Comparison of ENCODE assay signal across 8 cellular contexts in genomic region chr1:155976062-155976912, GRCh38. TPM values are rescaled to one million over a fixed set of nuclear protein-coding genes. Genes with fewer than 3 reads are reported as not detected.
DNase-seq lines count a peak whose midpoint lies in the region; ATAC-seq and TF ChIP-seq lines count a peak whose summit lies in the region.

No MANE protein-coding gene starts in this region.

- in situ Hi-C loops in Panc1 (cut with HindIII; ENCODE audit: low pct_unique_long_range_greater_than_20kb, low sequenced_read_pairs): no loop called here

- peaks cover 91% of the 10 kb centered on the region for H3K36me3 Mint-ChIP-seq in activated T-helper 17 cell treated with anti-CD3 and anti-CD28 coated beads, Interleukin-2, amount 50 U/mL, for 72 hours (ENCODE audit: low read depth)

- POLR2A ChIA-PET in AG04450 (lab: Yijun Ruan, JAX) (interaction anchor here (0.6 to 3.5 kb wide), 10 partner anchors 8 to 77 kb away, joined by 3 to 46 read pairs (median 6); partner anchors contain the start of genes KHDC4 and UBQLN4), Panc1 (lab: Charles Lee) (interaction anchor here (0.6 to 0.7 kb wide), 3 partner anchors 20 to 243 kb away, joined by 5 to 13 read pairs (median 11); no protein-coding TSS in a partner anchor)

- H3K36me3 ChIP-seq in Panc1 (ENCODE audit: control insufficient read depth, insufficient read depth, low read length): peaks cover 2% of the 10 kb centered on the region; the same call in 1 of the 2 replicates
- no peaks in the 10 kb centered on the region for H3K36me3 ChIP-seq in vagina

- DNase-seq in AG04450 (ENCODE audit: low read depth, low spot score) (peak; percentile 54), HL-60 (ENCODE audit: low read depth in 1 of 2, low spot score in 1 of 2) (peak; percentile 62 to 93), Panc1 (ENCODE audit: low read depth, low spot score) (no peak), foreskin keratinocyte (peak in 1 of 2 donors; percentile 35), posterior vena cava (ENCODE audit: low spot score) (peak; percentile 88), vagina (ENCODE audit: extremely low spot score in 2 of 2) (no peak)

- H3K4me1 ChIP-seq in Panc1 (ENCODE audit: control insufficient read depth, insufficient read depth, low read length) (peaks cover 64% of the 10 kb centered on the region), foreskin keratinocyte (peaks cover 14% of the 10 kb centered on the region), vagina (peaks cover 89% of the 10 kb centered on the region)

- CTCF ChIA-PET in AG04450 (lab: Charles Lee) (interaction anchor here (0.7 to 1.9 kb wide), 4 partner anchors 9 to 803 kb away, joined by 3 to 6 read pairs (median 4); partner anchors contain the start of gene KRTCAP2), Panc1 (lab: Charles Lee) (interaction anchor here (0.5 to 1.5 kb wide), 6 partner anchors 13 to 97 kb away, joined by 3 to 10 read pairs (median 6); no protein-coding TSS in a partner anchor)

- peak in 1 of 2 donors; percentile 27 for TF ChIP-seq POLR2A in vagina (IDR thresholded peaks at IDR 0.05)

- H3K4me1 Mint-ChIP-seq in activated T-helper 17 cell treated with anti-CD3 and anti-CD28 coated beads, Interleukin-2, amount 50 U/mL, for 72 hours: peaks cover 55% of the 10 kb centered on the region

- BruUV-seq in Panc1 (replicated peaks; lab: Mats Ljungman, UMichigan): TSS peak; percentile 28

- intact Hi-C loops in Panc1 (cut with micrococcal nuclease; ENCODE audit: unreplicated experiment) (no loop called here), posterior vena cava (cut with DNase I) (no loop called here), vagina (cut with DNase I) (no loop called here)

- H3K9me3 ChIP-seq in AG04450 (ENCODE audit: control insufficient read depth, insufficient read depth, low read length): peaks cover 3% of the 10 kb centered on the region; the same call in 1 of the 2 replicates
- no peaks in the 10 kb centered on the region for H3K9me3 ChIP-seq in Panc1 (ENCODE audit: control insufficient read depth, insufficient read depth, low read depth, low read length)
- no peaks in the 10 kb centered on the region for H3K9me3 ChIP-seq in vagina

- H3K4me3 Mint-ChIP-seq in activated T-helper 17 cell treated with anti-CD3 and anti-CD28 coated beads, Interleukin-2, amount 50 U/mL, for 72 hours: peak overlapping the region; percentile 100

- ATAC-seq in Panc1 (0 out of 2 replicates have a peak, but pooled peaks have one; percentile 15), foreskin keratinocyte (peak; percentile 40), GM21723 (IDR thresholded peaks at IDR 0.05; ENCODE audit: unreplicated experiment) (no peak)
- peak; percentile 13 for ATAC-seq in activated T-helper 17 cell treated with anti-CD3 and anti-CD28 coated beads, Interleukin-2, amount 50 U/mL, for 72 hours (replicated peaks)

- peak overlapping the region; percentile 99 for H3K27ac Mint-ChIP-seq in activated T-helper 17 cell treated with anti-CD3 and anti-CD28 coated beads, Interleukin-2, amount 50 U/mL, for 72 hours

- H3K27ac ChIP-seq in AG04450 (ENCODE audit: low read depth, low read length): peak overlapping the region; percentile 92
- peak overlapping the region; percentile 100 for H3K27ac ChIP-seq in HL-60 (replicated peaks)
- H3K27ac ChIP-seq in Panc1 (ENCODE audit: low read length): peak overlapping the region; percentile 99
- H3K27ac ChIP-seq in foreskin keratinocyte: no peak overlapping the region
- peak overlapping the region; percentile 95 for H3K27ac ChIP-seq in vagina

- TF ChIP-seq CTCF in AG04450 (IDR thresholded peaks at IDR 0.05; ENCODE audit: low read depth, low read length) (no peak), HL-60 (IDR thresholded peaks at IDR 0.05; ENCODE audit: insufficient read depth, low read length) (no peak), Panc1 (IDR thresholded peaks at IDR 0.05) (no peak), foreskin keratinocyte (conservative IDR thresholded peaks at IDR 0.05) (no peak), vagina (IDR thresholded peaks at IDR 0.05) (no peak)

- no peaks in the 10 kb centered on the region for H3K9me3 Mint-ChIP-seq in activated T-helper 17 cell treated with anti-CD3 and anti-CD28 coated beads, Interleukin-2, amount 50 U/mL, for 72 hours

- H3K4me3 ChIP-seq in AG04450 (ENCODE audit: low read depth, low read length): peak overlapping the region; percentile 85
- peak overlapping the region; percentile 84 for H3K4me3 ChIP-seq in HL-60 (replicated peaks; ENCODE audit: insufficient read depth, low read length)
- H3K4me3 ChIP-seq in Panc1 (ENCODE audit: low read depth in 2 of 2, low read length in 2 of 2): peak overlapping the region; percentile 82 to 89
- peak overlapping the region; percentile 85 to 87 for H3K4me3 ChIP-seq in vagina

- no peaks in the 10 kb centered on the region for H3K27me3 Mint-ChIP-seq in activated T-helper 17 cell treated with anti-CD3 and anti-CD28 coated beads, Interleukin-2, amount 50 U/mL, for 72 hours

- H3K27me3 ChIP-seq in AG04450 (ENCODE audit: control insufficient read depth, insufficient read depth, low read length) (no peaks in the 10 kb centered on the region), HL-60 (ENCODE audit: insufficient read depth, poor library complexity, severe bottlenecking) (no peaks in the 10 kb centered on the region), Panc1 (ENCODE audit: control insufficient read depth, insufficient read depth, low read length) (no peaks in the 10 kb centered on the region), foreskin keratinocyte (no peaks in the 10 kb centered on the region), vagina (no peaks in the 10 kb centered on the region)

RNA-seq across cellular contexts. Expression of gene ARHGEF2, which starts 2.1 kb away (rescaled TPM):
- polyA plus RNA-seq in AG04450 (2011; rRNA removed): 121 and 128 TPM in 2 replicates
- 142 and 172 TPM in 2 replicates for polyA minus RNA-seq in AG04450 (2011; rRNA and poly(A)+ RNA removed)
- total RNA-seq in Panc1 (2021; ENCODE audit: unreplicated experiment): 87.0 TPM
- polyA plus RNA-seq in Panc1 (2012; ENCODE audit: insufficient read length): 90.6 TPM
- 100 to 1,000 TPM; 108 to 205 TPM for total RNA-seq in activated T-helper 17 cell treated with anti-CD3 and anti-CD28 coated beads, Interleukin-2, amount 50 U/mL, for 72 hours
- 44.0 and 48.6 TPM in 2 replicates for total RNA-seq in foreskin keratinocyte
- polyA plus RNA-seq in foreskin keratinocyte: 24.4 and 25.5 TPM in 2 replicates
- 100 to 1,000 TPM; 138 to 161 TPM for total RNA-seq in posterior vena cava
- 76.4 TPM for total RNA-seq in vagina

RNA-seq across cellular contexts. Expression of gene RXFP4, which starts 34.8 kb away (rescaled TPM):
- polyA plus RNA-seq in AG04450 (2011; rRNA removed) (not detected in 2 replicates), foreskin keratinocyte (not detected in 2 replicates)
- not detected in 2 replicates for polyA minus RNA-seq in AG04450 (2011; rRNA and poly(A)+ RNA removed)
- total RNA-seq in Panc1 (2021; ENCODE audit: unreplicated experiment) (8.0 TPM), foreskin keratinocyte (not detected in 2 replicates), posterior vena cava (not detected), vagina (not detected)
- 12.6 TPM for polyA plus RNA-seq in Panc1 (2012; ENCODE audit: insufficient read length)
- not detected for total RNA-seq in activated T-helper 17 cell treated with anti-CD3 and anti-CD28 coated beads, Interleukin-2, amount 50 U/mL, for 72 hours

RNA-seq across cellular contexts. Expression of gene KHDC4, which starts 42.1 kb away (rescaled TPM):
- polyA plus RNA-seq in AG04450 (2011; rRNA removed): 34.9 and 39.0 TPM in 2 replicates
- polyA minus RNA-seq in AG04450 (2011; rRNA and poly(A)+ RNA removed): 47.4 and 53.0 TPM in 2 replicates
- 80.4 TPM for total RNA-seq in Panc1 (2021; ENCODE audit: unreplicated experiment)
- 33.3 TPM for polyA plus RNA-seq in Panc1 (2012; ENCODE audit: insufficient read length)
- total RNA-seq in activated T-helper 17 cell treated with anti-CD3 and anti-CD28 coated beads, Interleukin-2, amount 50 U/mL, for 72 hours: 100 to 1,000 TPM in 1 of 2 donors, 10 to 100 TPM in 1; 67.5 to 109 TPM
- 22.7 and 27.9 TPM in 2 replicates for total RNA-seq in foreskin keratinocyte
- polyA plus RNA-seq in foreskin keratinocyte: 9.0 and 12.1 TPM in 2 replicates
- total RNA-seq in posterior vena cava: 10 to 100 TPM; 28.6 to 28.8 TPM
- total RNA-seq in vagina: 47.6 TPM

RNA-seq across cellular contexts. Expression of gene SSR2, which starts 44.5 kb away (rescaled TPM):
- polyA plus RNA-seq in AG04450 (2011; rRNA removed): 867 and 961 TPM in 2 replicates
- polyA minus RNA-seq in AG04450 (2011; rRNA and poly(A)+ RNA removed): 384 and 431 TPM in 2 replicates
- total RNA-seq in Panc1 (2021; ENCODE audit: unreplicated experiment): 252 TPM
- polyA plus RNA-seq in Panc1 (2012; ENCODE audit: insufficient read length): 250 TPM
- total RNA-seq in activated T-helper 17 cell treated with anti-CD3 and anti-CD28 coated beads, Interleukin-2, amount 50 U/mL, for 72 hours: 100 to 1,000 TPM; 194 to 208 TPM
- total RNA-seq in foreskin keratinocyte: 175 and 203 TPM in 2 replicates
- polyA plus RNA-seq in foreskin keratinocyte: 263 and 292 TPM in 2 replicates
- 100 to 1,000 TPM; 147 to 173 TPM for total RNA-seq in posterior vena cava
- total RNA-seq in vagina: 187 TPM

Comparison
In these comparisons a context has a peak if more than half of its experiments do, and no peak if none do; other contexts are left out.
1. DNase-seq: peak in AG04450 (single experiment), HL-60 (2 of 2) and posterior vena cava (single experiment); none in Panc1 (single experiment) and vagina (0 of 2).
2. Peak in every context shown above with its lines, with median percentiles within 50 percentile points of each other: H3K4me3 ChIP-seq.